Comparison of ENCODE assay signal across 20 cellular contexts in genomic region chr1:157177701-157178380, GRCh38. TPM values are rescaled to one million over a fixed set of nuclear protein-coding genes. Genes with fewer than 3 reads are reported as not detected.
DNase-seq lines count a peak whose midpoint lies in the region; FAIRE-seq and TF ChIP-seq lines count a peak whose summit lies in the region.
"Had no signal": no experiment of that assay in that cellular context is flagged by ENCODE, and none has a peak within 500 bp of the region (broad histone marks: within the 10 kb centered on the region; RNA-seq: fewer than 3 reads in every experiment).

No MANE protein-coding gene starts in this region.

- no peak for TF ChIP-seq POLR2A in GM12891 (IDR thresholded peaks at IDR 0.05; ENCODE audit: low read depth, low read length)

- peaks cover 82% of the 10 kb centered on the region for H3K4me1 ChIP-seq in BLaER1
- H3K4me1 ChIP-seq in KMS-11 (ENCODE audit: low read depth, poor library complexity, severe bottlenecking): peaks cover 100% of the 10 kb centered on the region
- H3K4me1 ChIP-seq in hepatocyte (ENCODE audit: insufficient read depth): no peaks in the 10 kb centered on the region
- no peaks in the 10 kb centered on the region for H3K4me1 ChIP-seq in effector memory CD4-positive, alpha-beta T cell (ENCODE audit: control insufficient read depth, insufficient read depth, low read length, poor library complexity, severe bottlenecking)
- H3K4me1 ChIP-seq: A549, Peyer's patch, SJSA1 had no signal

- H3K27ac ChIP-seq in BLaER1: peak overlapping the region; percentile 14; the same call in 1 of the 2 replicates
- peak overlapping the region; percentile 73 for H3K27ac ChIP-seq in KMS-11
- no peak overlapping the region for H3K27ac ChIP-seq in hepatocyte
- no peak overlapping the region for H3K27ac ChIP-seq in WERI-Rb-1
- no peak overlapping the region for H3K27ac ChIP-seq in effector memory CD4-positive, alpha-beta T cell (ENCODE audit: insufficient read depth, low read length, poor library complexity, severe bottlenecking)
- H3K27ac ChIP-seq: A549, Peyer's patch, SJSA1 had no signal

- DNase-seq in GM12891 (ENCODE audit: insufficient read length, low spot score): no peak
- DNase-seq in hepatocyte (ENCODE audit: low spot score): no peak
- no peak for DNase-seq in WERI-Rb-1
- DNase-seq in NCI-H526 treated with DMSO at 0.1 percent for 48 hours (lab: John Stamatoyannopoulos, UW): no peak
- no peak for DNase-seq in effector memory CD4-positive, alpha-beta T cell
- DNase-seq: CD4-positive, CD25-positive, alpha-beta regulatory T cell; EL; GF-D8; NCI-H1092; NCI-H1436; NCI-H187 treated with DMSO at 0.1 percent for 48 hours; NCI-H2227 treated with DMSO at 0.1 percent for 48 hours; NCI-H510A treated with DMSO at 0.1 percent for 48 hours; NCI-H82; Peyer's patch had no signal

- peak; percentile 82 for FAIRE-seq in GM12891 (lab: Jason Lieb, UNC)
- FAIRE-seq: A549, K562 had no signal

- H3K27me3 ChIP-seq in BLaER1 (no peaks in the 10 kb centered on the region), KMS-11 (ENCODE audit: insufficient read depth, low read depth) (no peaks in the 10 kb centered on the region), hepatocyte (no peaks in the 10 kb centered on the region), WERI-Rb-1 (ENCODE audit: insufficient read depth, low read depth, severe bottlenecking) (peaks cover 18% of the 10 kb centered on the region)
- no peaks in the 10 kb centered on the region for H3K27me3 ChIP-seq in effector memory CD4-positive, alpha-beta T cell (replicated peaks; ENCODE audit: control insufficient read depth, insufficient read depth, low read length, poor library complexity, severe bottlenecking)
- H3K27me3 ChIP-seq: Peyer's patch, SJSA1 had no signal

- H3K9ac ChIP-seq in BLaER1: no peak overlapping the region
- H3K9ac ChIP-seq in KMS-11: peak overlapping the region; percentile 29

- H3K36me3 ChIP-seq in BLaER1 (no peaks in the 10 kb centered on the region), KMS-11 (ENCODE audit: insufficient read depth) (no peaks in the 10 kb centered on the region), hepatocyte (replicated peaks; ENCODE audit: insufficient read depth, low read depth) (no peaks in the 10 kb centered on the region), WERI-Rb-1 (no peaks in the 10 kb centered on the region)
- no peaks in the 10 kb centered on the region for H3K36me3 ChIP-seq in effector memory CD4-positive, alpha-beta T cell (ENCODE audit: control insufficient read depth, insufficient read depth, low read length)
- H3K36me3 ChIP-seq: Peyer's patch, SJSA1 had no signal

- H3K9me2 ChIP-seq in hepatocyte (replicated peaks; ENCODE audit: insufficient read depth): no peaks in the 10 kb centered on the region

- H3K79me2 ChIP-seq in KMS-11 (ENCODE audit: insufficient read depth, low read depth) (peaks cover 6% of the 10 kb centered on the region; the same call in 1 of the 2 replicates), hepatocyte (no peaks in the 10 kb centered on the region)

- H3K4me3 ChIP-seq in BLaER1: no peak overlapping the region
- H3K4me3 ChIP-seq in KMS-11 (IDR thresholded peaks at IDR 0.05; ENCODE audit: insufficient read depth, low read depth, low read length): no peak overlapping the region
- H3K4me3 ChIP-seq in hepatocyte: no peak overlapping the region
- no peak overlapping the region for H3K4me3 ChIP-seq in WERI-Rb-1 (ENCODE audit: low read depth, low read length)
- no peak overlapping the region for H3K4me3 ChIP-seq in effector memory CD4-positive, alpha-beta T cell (ENCODE audit: insufficient read depth, low read depth, low read length, poor library complexity, severe bottlenecking)
- H3K4me3 ChIP-seq: A549, K562, Peyer's patch, SJSA1 had no signal

- TF ChIP-seq CTCF in KMS-11 (conservative IDR thresholded peaks at IDR 0.05; ENCODE audit: low read depth, low read length) (0 out of 2 replicates have a peak, but pooled peaks have one; percentile 3), hepatocyte (IDR thresholded peaks at IDR 0.05; ENCODE audit: poor library complexity) (no peak), WERI-Rb-1 (IDR thresholded peaks at IDR 0.05; ENCODE audit: low read depth, low read length) (no peak)

- H4K20me1 ChIP-seq in BLaER1 (no peaks in the 10 kb centered on the region), KMS-11 (ENCODE audit: insufficient read depth) (no peaks in the 10 kb centered on the region), hepatocyte (ENCODE audit: insufficient read depth, poor library complexity, severe bottlenecking) (no peaks in the 10 kb centered on the region)

- H3K4me2 ChIP-seq in BLaER1: peak overlapping the region; percentile 83
- peak overlapping the region; percentile 95 for H3K4me2 ChIP-seq in KMS-11
- H3K4me2 ChIP-seq in hepatocyte: peak overlapping the region; percentile 38
- H3K4me2 ChIP-seq: A549 had no signal

- no peaks in the 10 kb centered on the region for H3K9me3 ChIP-seq in BLaER1
- no peaks in the 10 kb centered on the region for H3K9me3 ChIP-seq in hepatocyte (ENCODE audit: low read depth)
- H3K9me3 ChIP-seq in WERI-Rb-1 (ENCODE audit: severe bottlenecking): no peaks in the 10 kb centered on the region
- H3K9me3 ChIP-seq in effector memory CD4-positive, alpha-beta T cell (ENCODE audit: control insufficient read depth, low read length): no peaks in the 10 kb centered on the region
- H3K9me3 ChIP-seq: A549, Peyer's patch, SJSA1 had no signal

- 74% methylated on average over 4 of the region's 4 CpGs for WGBS in hepatocyte (ENCODE audit: low lambda C conversion rate, missing lambda C conversion rate)

- H2AFZ ChIP-seq in KMS-11 (ENCODE audit: low read depth): peak overlapping the region; percentile 45
- H2AFZ ChIP-seq in hepatocyte: no peak overlapping the region

TF ChIP-seq in GM12891, 5 proteins besides CTCF, POLR2A, EP300 and RAD21:
- TF ChIP-seq POU2F2 (IDR thresholded peaks at IDR 0.05; ENCODE audit: low read depth, low read length) (no peak), TAF1 (IDR thresholded peaks at IDR 0.05; ENCODE audit: low read depth, low read length) (no peak), POLR2AphosphoS5 (IDR thresholded peaks at IDR 0.05; ENCODE audit: low read depth, low read length) (no peak)

RNA-seq across cellular contexts. Expression of gene ETV3, which starts 39.6 kb away (rescaled TPM):
- 7.4 TPM for polyA plus RNA-seq in GM12891 (2012; ENCODE audit: low read depth, missing spikeins)
- total RNA-seq in hepatocyte: 17.6 and 18.3 TPM in 2 replicates
- polyA plus RNA-seq in hepatocyte: 8.0 and 8.4 TPM in 2 replicates

Comparison
In these comparisons a context has a peak if more than half of its experiments do, and no peak if none do; other contexts are left out.
1. H3K27ac ChIP-seq: peak in BLaER1 (single experiment) and KMS-11 (single experiment); none in hepatocyte (single experiment), WERI-Rb-1 (single experiment) and effector memory CD4-positive, alpha-beta T cell (single experiment).
2. H3K4me2 ChIP-seq: peak in every context shown above with its lines; median percentile 95 in KMS-11; 83 in BLaER1; 38 in hepatocyte.